In the genomic region with DNA sequence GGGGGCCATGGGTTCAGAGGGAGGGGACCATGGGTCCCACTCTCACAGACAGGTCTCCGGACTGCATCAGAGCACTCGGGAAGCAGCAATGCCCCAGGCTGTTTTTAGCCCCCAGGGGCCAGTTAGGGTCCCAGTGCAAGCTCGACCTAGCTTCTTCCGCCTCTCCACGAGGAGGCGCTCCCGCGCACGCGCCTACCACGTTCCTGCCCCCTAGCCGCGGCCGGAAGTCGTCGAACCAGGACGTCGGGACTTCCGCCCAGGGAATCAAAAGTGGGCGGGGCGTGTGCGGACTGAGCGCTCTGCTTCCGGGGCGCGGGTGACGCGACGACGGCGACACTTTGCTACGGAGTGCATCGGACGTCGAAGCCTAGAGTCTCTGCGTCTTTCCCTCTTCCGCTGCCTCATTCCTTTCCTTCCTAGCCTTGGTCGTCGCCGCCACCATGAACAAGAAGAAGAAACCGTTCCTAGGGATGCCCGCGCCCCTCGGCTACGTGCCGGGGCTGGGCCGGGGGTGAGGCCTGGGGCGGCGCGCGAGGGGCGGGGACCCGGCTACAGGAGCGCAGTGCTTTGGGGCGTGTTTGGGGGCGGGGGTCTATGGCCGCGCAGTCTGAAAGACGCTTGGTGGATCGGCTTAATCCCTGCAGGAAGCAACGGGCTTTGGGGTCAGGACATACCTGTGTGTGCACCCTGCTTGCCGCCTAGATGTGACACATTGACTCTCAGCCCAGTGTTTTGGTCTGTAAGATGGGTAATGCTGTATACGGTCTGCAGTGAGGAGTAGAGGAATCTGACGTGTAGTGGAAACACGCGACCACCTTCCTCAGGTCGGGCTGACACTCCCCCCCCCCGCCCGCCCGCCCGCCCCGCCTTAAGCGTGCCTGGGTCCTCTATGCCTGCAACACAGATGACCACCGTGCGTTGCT, we compare ENCODE assay signal across 8 cellular contexts. TPM values are rescaled to one million over a fixed set of nuclear protein-coding genes. Genes with fewer than 3 reads are reported as not detected.
A peak's percentile ranks its signal among the peaks of the same experiment; 100 is the strongest.
DNase-seq lines count a peak whose midpoint lies in the region; ATAC-seq and TF ChIP-seq lines count a peak whose summit lies in the region.

A gene with protein sequence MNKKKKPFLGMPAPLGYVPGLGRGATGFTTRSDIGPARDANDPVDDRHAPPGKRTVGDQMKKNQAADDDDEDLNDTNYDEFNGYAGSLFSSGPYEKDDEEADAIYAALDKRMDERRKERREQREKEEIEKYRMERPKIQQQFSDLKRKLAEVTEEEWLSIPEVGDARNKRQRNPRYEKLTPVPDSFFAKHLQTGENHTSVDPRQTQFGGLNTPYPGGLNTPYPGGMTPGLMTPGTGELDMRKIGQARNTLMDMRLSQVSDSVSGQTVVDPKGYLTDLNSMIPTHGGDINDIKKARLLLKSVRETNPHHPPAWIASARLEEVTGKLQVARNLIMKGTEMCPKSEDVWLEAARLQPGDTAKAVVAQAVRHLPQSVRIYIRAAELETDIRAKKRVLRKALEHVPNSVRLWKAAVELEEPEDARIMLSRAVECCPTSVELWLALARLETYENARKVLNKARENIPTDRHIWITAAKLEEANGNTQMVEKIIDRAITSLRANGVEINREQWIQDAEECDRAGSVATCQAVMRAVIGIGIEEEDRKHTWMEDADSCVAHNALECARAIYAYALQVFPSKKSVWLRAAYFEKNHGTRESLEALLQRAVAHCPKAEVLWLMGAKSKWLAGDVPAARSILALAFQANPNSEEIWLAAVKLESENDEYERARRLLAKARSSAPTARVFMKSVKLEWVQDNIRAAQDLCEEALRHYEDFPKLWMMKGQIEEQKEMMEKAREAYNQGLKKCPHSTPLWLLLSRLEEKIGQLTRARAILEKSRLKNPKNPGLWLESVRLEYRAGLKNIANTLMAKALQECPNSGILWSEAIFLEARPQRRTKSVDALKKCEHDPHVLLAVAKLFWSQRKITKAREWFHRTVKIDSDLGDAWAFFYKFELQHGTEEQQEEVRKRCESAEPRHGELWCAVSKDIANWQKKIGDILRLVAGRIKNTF (plus strand): TSS at position 327 of the 923 bp plus-strand sequence. CDS start 114 bp downstream, at position 441.

- peak in 1 of 2 donors; percentile 72 for TF ChIP-seq POLR2A in heart left ventricle (IDR thresholded peaks at IDR 0.05)
- peak in 3 of 4 donors; percentile 44 to 85 (median 67) for TF ChIP-seq POLR2A in upper lobe of left lung (IDR thresholded peaks at IDR 0.05)

- H3K9me3 ChIP-seq in heart left ventricle (no peaks in the 10 kb centered on the region), upper lobe of left lung (no peaks in the 10 kb centered on the region)

- TF ChIP-seq CTCF in GM12873 (IDR thresholded peaks at IDR 0.05; ENCODE audit: insufficient read depth, low read depth, low read length, missing control alignments) (peak; percentile 92), heart left ventricle (IDR thresholded peaks at IDR 0.05) (peak; percentile 66 to 98 (median 89)), upper lobe of left lung (IDR thresholded peaks at IDR 0.05) (peak; percentile 62 to 94 (median 86))

- H3K27ac ChIP-seq in adipose tissue (ENCODE audit: low read depth, low read length) (no peak within 1 kb of the TSS), heart left ventricle (peak within 1 kb of the TSS; percentile 53 to 93 (median 86)), upper lobe of left lung (peak within 1 kb of the TSS; percentile 84 to 90 (median 86))

- peak; percentile 97 for DNase-seq in NCI-H1436 (lab: John Stamatoyannopoulos, UW)
- DNase-seq in T follicular helper cell (ENCODE audit: low read depth), result peak; percentile 92
- DNase-seq in heart left ventricle, result peak; percentile 95 to 98 (median 97)
- DNase-seq in posterior cingulate gyrus, result peak; percentile 90 to 99 (median 96)
- peak; percentile 95 to 98 for DNase-seq in upper lobe of left lung

- no peaks in the 10 kb centered on the region for H3K27me3 ChIP-seq in heart left ventricle
- no peaks in the 10 kb centered on the region for H3K27me3 ChIP-seq in upper lobe of left lung

- intact Hi-C loops in heart left ventricle (cut with DNase I), result loop anchor here in 8 of 10 donors (2.0 to 10.0 kb wide), 8 partner anchors 41 to 141 kb away; a partner anchor contains a TSS
- intact Hi-C loops in posterior cingulate gyrus (cut with DNase I), result loop anchor here (1.0 to 5.0 kb wide), 2 partner anchors 25 to 81 kb away; a partner anchor contains a TSS

- TF ChIP-seq EP300 in upper lobe of left lung (IDR thresholded peaks at IDR 0.05), result peak in 1 of 4 donors; percentile 39

- H3K4me1 ChIP-seq in heart left ventricle (peaks cover 7 to 45% (median 35%) of the 10 kb centered on the region in 12 donors), upper lobe of left lung (peaks cover 30 to 46% (median 40%) of the 10 kb centered on the region in 4 donors)

- 0 to 2% (median 1%) methylated on average over 73 to 75 of the region's 75 CpGs for WGBS in adipose tissue, 3 donors
- 0 to 1% (median 1%) methylated on average over 46 to 75 of the region's 75 CpGs for WGBS in heart left ventricle, 4 donors
- WGBS in upper lobe of left lung, 2 donors, result 1 to 2% methylated on average over 32 to 53 of the region's 75 CpGs

- peaks cover 2 to 37% (median 31%) of the 10 kb centered on the region in 9 donors for H3K36me3 ChIP-seq in heart left ventricle
- peaks cover 11 to 32% (median 23%) of the 10 kb centered on the region in 4 donors for H3K36me3 ChIP-seq in upper lobe of left lung

- ATAC-seq in HG02763 (IDR thresholded peaks at IDR 0.05; ENCODE audit: unreplicated experiment), result peak; percentile 56
- peak; percentile 88 to 94 (median 90) for ATAC-seq in heart left ventricle
- ATAC-seq in upper lobe of left lung (ENCODE audit: low FRiP score in 2 of 2), result peak; percentile 95 to 96

- H3K4me3 ChIP-seq in heart left ventricle (peak within 1 kb of the TSS; percentile 73 to 100 (median 93)), upper lobe of left lung (peak within 1 kb of the TSS; percentile 89 to 97 (median 94))

RNA-seq across cellular contexts. Expression of the gene that starts here (rescaled TPM):
- polyA plus RNA-seq in adipose tissue (10 to 100 TPM; 28.9 to 37.2 (median 34.1) TPM), heart left ventricle (10 to 100 TPM; 31.0 to 58.5 TPM)
- total RNA-seq in heart left ventricle (10 to 100 TPM; 41.4 to 62.6 (median 47.6) TPM), upper lobe of left lung (100 to 1,000 TPM in 1 of 6 donors, 10 to 100 TPM in 5; 60.5 to 113 (median 68.0) TPM)
